Comparison of ENCODE assay signal across 32 cellular contexts in genomic region chr2:47595115-47595514, GRCh38. TPM values are rescaled to one million over a fixed set of nuclear protein-coding genes. Genes with fewer than 3 reads are reported as not detected.
"Had no signal": no experiment of that assay in that cellular context is flagged by ENCODE, and none has a peak within 500 bp of the region (broad histone marks: within the 10 kb centered on the region; RNA-seq: fewer than 3 reads in every experiment).

No MANE protein-coding gene starts in this region.

- H3K27ac Mint-ChIP-seq: naive thymus-derived CD4-positive, alpha-beta T cell; natural killer cell; nephron; progenitor cell of endocrine pancreas; stimulated activated memory B cell treated with anti-CD40 and anti-IgM and Interleukin-4, amounts not matched to agents 10 μg/mL and 1 μg/mL and 100 μg/mL, for 72 hours; stimulated activated naive CD8-positive, alpha-beta T cell treated with anti-CD3 and anti-CD28 coated beads, Interleukin-15, amount 100 ng/mL, for 72 hours; type B pancreatic cell had no signal

- H3K4me1 Mint-ChIP-seq: naive thymus-derived CD4-positive, alpha-beta T cell; natural killer cell; nephron; stimulated activated memory B cell treated with anti-CD40 and anti-IgM and Interleukin-4, amounts not matched to agents 10 μg/mL and 1 μg/mL and 100 μg/mL, for 72 hours; stimulated activated naive CD8-positive, alpha-beta T cell treated with anti-CD3 and anti-CD28 coated beads, Interleukin-15, amount 100 ng/mL, for 72 hours had no signal

- H3K36me3 Mint-ChIP-seq: natural killer cell, type B pancreatic cell had no signal

- ATAC-seq: naive thymus-derived CD4-positive, alpha-beta T cell; natural killer cell; psoas muscle; right cardiac atrium; sciatic nerve; stimulated activated memory B cell treated with anti-CD40 and anti-IgM and Interleukin-4, amounts not matched to agents 10 μg/mL and 1 μg/mL and 100 μg/mL, for 72 hours; stimulated activated naive CD8-positive, alpha-beta T cell treated with anti-CD3 and anti-CD28 coated beads, Interleukin-15, amount 100 ng/mL, for 72 hours; stimulated activated naive CD8-positive, alpha-beta T cell treated with anti-CD3 and anti-CD28 coated beads, Interleukin-15, Interleukin-2, amounts not matched to agents 100 U/mL and 50 U/mL, for 24 hours; upper lobe of right lung had no signal

- H3K4me1 ChIP-seq: parathyroid adenoma, psoas muscle, spleen, suprapubic skin, testis, tibial artery, transverse colon, upper lobe of right lung, uterus had no signal

- H3K4me3 ChIP-seq: ovary, psoas muscle, skin epidermis, smooth muscle cell, spleen, suprapubic skin, testis, tibial artery, transverse colon, upper lobe of right lung, uterus had no signal

- H3K27me3 Mint-ChIP-seq: progenitor cell of endocrine pancreas had no signal

- H3K9ac ChIP-seq: parathyroid adenoma had no signal

- H3K36me3 ChIP-seq: ovary, spleen, suprapubic skin, tibial artery, transverse colon, upper lobe of right lung, uterus had no signal

- DNase-seq: naive thymus-derived CD4-positive, alpha-beta T cell; natural killer cell; occipital lobe; ovary; posterior cingulate gyrus; psoas muscle; right cardiac atrium; spleen; stimulated activated CD4-positive, alpha-beta T cell treated with anti-CD3 and anti-CD28 coated beads, Interleukin-12 subunit alpha, Interleukin-12 subunit beta, amount 100 ng/mL, for 4 hours; stimulated activated CD4-positive, alpha-beta T cell treated with anti-CD3 and anti-CD28 coated beads, Interleukin-1b, Interleukin-23, amount 100 ng/mL, for 48 hours; stimulated activated CD4-positive, alpha-beta T cell treated with anti-CD3 and anti-CD28 coated beads, Interleukin-4, amount 100 ng/mL, for 1 hour; stimulated activated CD4-positive, alpha-beta T cell treated with anti-CD3 and anti-CD28 coated beads, Interleukin-4, amount 100 ng/mL, for 4 hours; stimulated activated CD8-positive, alpha-beta memory T cell treated with anti-CD3 and anti-CD28 coated beads, Interleukin-4, amount 100 ng/mL, for 48 hours; stimulated activated naive CD4-positive, alpha-beta T cell; stimulated activated naive CD8-positive, alpha-beta T cell treated with anti-CD3 and anti-CD28 coated beads, Interleukin-15, amount 100 ng/mL, for 72 hours; stimulated activated naive CD8-positive, alpha-beta T cell treated with anti-CD3 and anti-CD28 coated beads, Interleukin-15, Interleukin-2, amounts not matched to agents 100 U/mL and 50 U/mL, for 24 hours; substantia nigra; testis; tibial artery; transverse colon; upper lobe of right lung; uterus had no signal

- H3K9me3 ChIP-seq: ovary, psoas muscle, suprapubic skin, testis, tibial artery, transverse colon, upper lobe of right lung, uterus had no signal

- H3K79me2 ChIP-seq: parathyroid adenoma had no signal

- H3K4me3 Mint-ChIP-seq: naive thymus-derived CD4-positive, alpha-beta T cell; natural killer cell; nephron; stimulated activated memory B cell treated with anti-CD40 and anti-IgM and Interleukin-4, amounts not matched to agents 10 μg/mL and 1 μg/mL and 100 μg/mL, for 72 hours; stimulated activated naive CD8-positive, alpha-beta T cell treated with anti-CD3 and anti-CD28 coated beads, Interleukin-15, amount 100 ng/mL, for 72 hours; type B pancreatic cell had no signal

- H2AFZ ChIP-seq: parathyroid adenoma had no signal

- H3K4me2 ChIP-seq: smooth muscle cell had no signal

- H3K27ac ChIP-seq: ovary, parathyroid adenoma, psoas muscle, skin epidermis, spleen, suprapubic skin, testis, tibial artery, transverse colon, upper lobe of right lung, uterus had no signal

- H3K27me3 ChIP-seq: ovary, spleen, suprapubic skin, testis, tibial artery, transverse colon, upper lobe of right lung, uterus had no signal

RNA-seq across cellular contexts. Expression of gene KCNK12, which starts 24.3 kb away (rescaled TPM):
- total RNA-seq: osteoblast, progenitor cell of endocrine pancreas, psoas muscle, right cardiac atrium, upper lobe of right lung had no signal
